In genomic region chr7:107592361-107593024, GRCh38 we compare ENCODE assay signal across 22 cellular contexts. TPM values are rescaled to one million over a fixed set of nuclear protein-coding genes. Genes with fewer than 3 reads are reported as not detected.
DNase-seq lines count a peak whose midpoint lies in the region; ATAC-seq, FAIRE-seq and TF ChIP-seq lines count a peak whose summit lies in the region.
"Had no signal": no experiment of that assay in that cellular context is flagged by ENCODE, and none has a peak within 500 bp of the region (broad histone marks: within the 10 kb centered on the region; RNA-seq: fewer than 3 reads in every experiment).

No MANE protein-coding gene starts in this region.

- H3K4me3 Mint-ChIP-seq in neural progenitor cell (no peak overlapping the region), progenitor cell of endocrine pancreas (ENCODE audit: low read depth) (no peak overlapping the region)
- H3K4me3 Mint-ChIP-seq: neural crest cell had no signal

- H3K36me3 Mint-ChIP-seq in neural progenitor cell = peaks cover 18% of the 10 kb centered on the region
- H3K36me3 Mint-ChIP-seq in progenitor cell of endocrine pancreas (ENCODE audit: insufficient read depth) = peaks cover 23% of the 10 kb centered on the region

- no peak overlapping the region for H3K4me3 ChIP-seq in AG09309 (ENCODE audit: control insufficient read depth, low read depth, low read length)
- no peak overlapping the region for H3K4me3 ChIP-seq in fibroblast of villous mesenchyme (ENCODE audit: low read depth, low read length)
- no peak overlapping the region for H3K4me3 ChIP-seq in neural progenitor cell
- H3K4me3 ChIP-seq: adrenal gland, heart right ventricle, sigmoid colon had no signal

- H3K36me3 ChIP-seq in neural progenitor cell = no peaks in the 10 kb centered on the region
- H3K36me3 ChIP-seq: adrenal gland had no signal

- no peak overlapping the region for H3K9ac ChIP-seq in neural progenitor cell

- no peak for TF ChIP-seq CTCF in AG09309 (IDR thresholded peaks at IDR 0.05; ENCODE audit: control insufficient read depth, insufficient read depth, low read depth, low read length, missing control alignments)
- TF ChIP-seq CTCF in fibroblast of villous mesenchyme (IDR thresholded peaks at IDR 0.05; ENCODE audit: insufficient read depth, low read depth, low read length) = no peak
- TF ChIP-seq CTCF in neural progenitor cell (IDR thresholded peaks at IDR 0.05) = no peak
- no peak for TF ChIP-seq CTCF in progenitor cell of endocrine pancreas (IDR thresholded peaks at IDR 0.05; ENCODE audit: unreplicated experiment)

- peaks cover 5% of the 10 kb centered on the region for H3K9me3 Mint-ChIP-seq in neural progenitor cell
- peaks cover 5% of the 10 kb centered on the region for H3K9me3 Mint-ChIP-seq in progenitor cell of endocrine pancreas (ENCODE audit: low read depth)
- H3K9me3 Mint-ChIP-seq: neural crest cell had no signal

- DNase-seq in AG09309 (ENCODE audit: low read depth) = peak; percentile 57
- DNase-seq in GM12891 (ENCODE audit: insufficient read length, low spot score) = no peak
- DNase-seq in fibroblast of villous mesenchyme (ENCODE audit: low read depth) = peak; percentile 81
- DNase-seq in NCI-H69 (lab: John Stamatoyannopoulos, UW) = no peak
- no peak for DNase-seq in neural progenitor cell (ENCODE audit: low spot score)
- no peak for DNase-seq in activated CD4-positive, CD25-positive, alpha-beta regulatory T cell (lab: John Stamatoyannopoulos, UW)
- no peak for DNase-seq in progenitor cell of endocrine pancreas (ENCODE audit: low spot score, unreplicated experiment)
- DNase-seq: adrenal gland; Caco-2; GDM1; H7; heart right ventricle; kidney; mesenchymal stem cell; NCI-H2029; sigmoid colon; stimulated activated CD4-positive, alpha-beta T cell treated with anti-CD3 and anti-CD28 coated beads, Interleukin-2, amount 100 ng/mL, for 48 hours; substantia nigra had no signal

- no peak overlapping the region for H2AFZ ChIP-seq in neural progenitor cell (replicated peaks)

- no peaks in the 10 kb centered on the region for H3K27me3 ChIP-seq in neural progenitor cell
- H3K27me3 ChIP-seq: adrenal gland, heart right ventricle, sigmoid colon had no signal

- no peaks in the 10 kb centered on the region for H3K27me3 Mint-ChIP-seq in neural progenitor cell (ENCODE audit: insufficient read depth, low read depth)
- H3K27me3 Mint-ChIP-seq in progenitor cell of endocrine pancreas = no peaks in the 10 kb centered on the region

- no peak overlapping the region for H3K27ac ChIP-seq in neural progenitor cell
- H3K27ac ChIP-seq: adrenal gland had no signal

- H4K20me1 ChIP-seq in neural progenitor cell (ENCODE audit: low read depth) = no peaks in the 10 kb centered on the region

- H3F3A ChIP-seq in neural progenitor cell (ENCODE audit: low read depth) = no peaks in the 10 kb centered on the region

- FAIRE-seq in GM12891 (lab: Jason Lieb, UNC) = peak; percentile 41
- FAIRE-seq: kidney had no signal

- no peaks in the 10 kb centered on the region for H3K9me3 ChIP-seq in neural progenitor cell (ENCODE audit: low read depth)
- H3K9me3 ChIP-seq: Caco-2, heart right ventricle, sigmoid colon had no signal

- H3K27ac Mint-ChIP-seq in neural progenitor cell = no peak overlapping the region
- H3K27ac Mint-ChIP-seq in progenitor cell of endocrine pancreas = no peak overlapping the region

- no peak overlapping the region for H3K4me2 ChIP-seq in neural progenitor cell

- no peaks in the 10 kb centered on the region for H3K4me1 ChIP-seq in neural progenitor cell
- H3K4me1 ChIP-seq: Caco-2 had no signal

- no peaks in the 10 kb centered on the region for H3K4me1 Mint-ChIP-seq in neural progenitor cell
- peaks cover 11% of the 10 kb centered on the region for H3K4me1 Mint-ChIP-seq in progenitor cell of endocrine pancreas (ENCODE audit: low read depth)

- peak; percentile 70 for ATAC-seq in SK-N-SH treated with all-trans-retinoic acid at 6 μM for 48 hours
- ATAC-seq: activated CD4-positive, CD25-positive, alpha-beta regulatory T cell treated with anti-CD3 and anti-CD28 coated beads, Interleukin-2, amount 50 U/mL, for 24 hours; Panc1 had no signal

- H3K79me2 ChIP-seq in neural progenitor cell (ENCODE audit: low read depth) = no peaks in the 10 kb centered on the region

- TF ChIP-seq POLR2A in GM12891 (IDR thresholded peaks at IDR 0.05; ENCODE audit: low read depth, low read length) = no peak

TF ChIP-seq in GM12891, 5 proteins besides CTCF, POLR2A, EP300 and RAD21:
- TF ChIP-seq TAF1 (IDR thresholded peaks at IDR 0.05; ENCODE audit: low read depth, low read length) (no peak), POLR2AphosphoS5 (IDR thresholded peaks at IDR 0.05; ENCODE audit: low read depth, low read length) (no peak), SPI1 (IDR thresholded peaks at IDR 0.05; ENCODE audit: low read depth, low read length) (no peak), POU2F2 (IDR thresholded peaks at IDR 0.05; ENCODE audit: low read depth, low read length) (no peak)
TF ChIP-seq in GM12891: peak in this region for 0.

TF ChIP-seq in SK-N-SH treated with all-trans-retinoic acid at 6 μM for 48 hours, 23 proteins besides CTCF, POLR2A, EP300 and RAD21:
- TF ChIP-seq ISL1 (CRISPR knock-in tag; IDR thresholded peaks at IDR 0.05) (0 out of 2 replicates have a peak, but pooled peaks have one; percentile 15), PPARA (CRISPR knock-in tag; IDR thresholded peaks at IDR 0.05; ENCODE audit: borderline replicate concordance) (no peak), ZFP3 (CRISPR knock-in tag; IDR thresholded peaks at IDR 0.05) (no peak), CREB5 (CRISPR knock-in tag; IDR thresholded peaks at IDR 0.05; ENCODE audit: low read depth) (no peak), ZNF8 (CRISPR knock-in tag; IDR thresholded peaks at IDR 0.05) (0 out of 2 replicates have a peak, but pooled peaks have one; percentile 28), ZFP30 (CRISPR knock-in tag; IDR thresholded peaks at IDR 0.05) (no peak)
TF ChIP-seq in SK-N-SH treated with all-trans-retinoic acid at 6 μM for 48 hours: peak in this region for 2.

RNA-seq across cellular contexts. Expression of gene BCAP29, which starts 12.4 kb away (rescaled TPM):
- polyA plus RNA-seq in GM12891 (2012; ENCODE audit: low read depth, missing spikeins) = 11.3 TPM
- total RNA-seq in fibroblast of villous mesenchyme = 50.6 and 62.2 TPM in 2 replicates
- 52.6 and 103 TPM in 2 replicates for total RNA-seq in neural progenitor cell (ENCODE audit: low replicate concordance)
- 34.9 and 38.5 TPM in 2 replicates for total RNA-seq in progenitor cell of endocrine pancreas

RNA-seq across cellular contexts. Expression of gene DUS4L, which starts 28.7 kb away (rescaled TPM):
- polyA plus RNA-seq in GM12891 (2012; ENCODE audit: low read depth, missing spikeins) = 6.6 TPM
- total RNA-seq in fibroblast of villous mesenchyme = 7.4 and 10.4 TPM in 2 replicates
- total RNA-seq in neural progenitor cell (ENCODE audit: low replicate concordance) = 21.8 and 24.4 TPM in 2 replicates
- total RNA-seq in progenitor cell of endocrine pancreas = 11.4 and 16.8 TPM in 2 replicates

RNA-seq across cellular contexts. Expression of gene COG5, which starts 28.8 kb away (rescaled TPM):
- polyA plus RNA-seq in GM12891 (2012; ENCODE audit: low read depth, missing spikeins) = 8.4 TPM
- total RNA-seq in fibroblast of villous mesenchyme (27.7 and 32.0 TPM in 2 replicates), neural progenitor cell (ENCODE audit: low replicate concordance) (33.3 and 90.5 TPM in 2 replicates), progenitor cell of endocrine pancreas (49.0 and 49.5 TPM in 2 replicates)

Comparison
In these comparisons a context has a peak if more than half of its experiments do, and no peak if none do; other contexts are left out.
1. DNase-seq: peak in AG09309 (single experiment) and fibroblast of villous mesenchyme (single experiment); none in GM12891 (single experiment), NCI-H69 (single experiment), neural progenitor cell (single experiment), activated CD4-positive, CD25-positive, alpha-beta regulatory T cell (0 of 4) and progenitor cell of endocrine pancreas (single experiment).